10 cellular contexts compared by ENCODE assay signal in genomic region chr1:211939876-211940468, GRCh38.
DNase-seq lines count a peak whose midpoint lies in the region; ATAC-seq and TF ChIP-seq lines count a peak whose summit lies in the region.
"Had no signal": no experiment of that assay in that cellular context is flagged by ENCODE, and none has a peak within 500 bp of the region (broad histone marks: within the 10 kb centered on the region; RNA-seq: fewer than 3 reads in every experiment).

No MANE protein-coding gene starts in this region.

- no peaks in the 10 kb centered on the region for H3K27me3 Mint-ChIP-seq in CD4-positive, alpha-beta T cell
- H3K27me3 Mint-ChIP-seq in activated naive CD4-positive, alpha-beta T cell treated with anti-CD3 and anti-CD28 coated beads for 36 hours (ENCODE audit: low read depth): no peaks in the 10 kb centered on the region

- no peak for DNase-seq in CD4-positive, alpha-beta T cell
- DNase-seq in GM19240 (ENCODE audit: insufficient read length, low spot score) (peak; percentile 45), coronary artery (ENCODE audit: low spot score) (no peak), NCI-H1105 (lab: John Stamatoyannopoulos, UW) (no peak), HuH-7.5 (ENCODE audit: low spot score) (no peak)
- DNase-seq in activated naive CD4-positive, alpha-beta T cell treated with anti-CD3 and anti-CD28 coated beads for 36 hours: peak; percentile 86
- DNase-seq: NCI-H226 had no signal

- no peak for TF ChIP-seq CTCF in CD4-positive, alpha-beta T cell (IDR thresholded peaks at IDR 0.05)
- TF ChIP-seq CTCF in gastroesophageal sphincter (IDR thresholded peaks at IDR 0.05) (no peak), coronary artery (IDR thresholded peaks at IDR 0.05) (no peak)

- H3K9me3 Mint-ChIP-seq in CD4-positive, alpha-beta T cell: no peaks in the 10 kb centered on the region
- no peaks in the 10 kb centered on the region for H3K9me3 Mint-ChIP-seq in activated naive CD4-positive, alpha-beta T cell treated with anti-CD3 and anti-CD28 coated beads for 36 hours

- H3K27me3 ChIP-seq in CD4-positive, alpha-beta T cell (ENCODE audit: control insufficient read depth, insufficient read depth, low read length): no peaks in the 10 kb centered on the region
- H3K27me3 ChIP-seq in gastroesophageal sphincter: no peaks in the 10 kb centered on the region
- H3K27me3 ChIP-seq: body of pancreas had no signal

- no peak overlapping the region for H3K27ac ChIP-seq in CD4-positive, alpha-beta T cell (ENCODE audit: low read depth, low read length)
- H3K27ac ChIP-seq in gastroesophageal sphincter (no peak overlapping the region), coronary artery (no peak overlapping the region)

- no peak for TF ChIP-seq EP300 in gastroesophageal sphincter (IDR thresholded peaks at IDR 0.05)

- H3K36me3 ChIP-seq in gastroesophageal sphincter: peaks cover 0 to 24% of the 10 kb centered on the region in 2 donors

- no peak for TF ChIP-seq POLR2A in gastroesophageal sphincter (IDR thresholded peaks at IDR 0.05)

- WGBS in gastroesophageal sphincter (ENCODE audit: low coverage in 1 of 2), 2 donors: 91% methylated on average over 3 of the region's 3 CpGs; no CpG with 5 or more reads in 1 of the 2 donors

- H3K4me3 Mint-ChIP-seq in CD4-positive, alpha-beta T cell: no peak overlapping the region
- no peak overlapping the region for H3K4me3 Mint-ChIP-seq in activated naive CD4-positive, alpha-beta T cell treated with anti-CD3 and anti-CD28 coated beads for 36 hours

- H3K36me3 Mint-ChIP-seq in CD4-positive, alpha-beta T cell (ENCODE audit: low read depth): peaks cover 17% of the 10 kb centered on the region
- H3K36me3 Mint-ChIP-seq in activated naive CD4-positive, alpha-beta T cell treated with anti-CD3 and anti-CD28 coated beads for 36 hours (ENCODE audit: low read depth): peaks cover 25% of the 10 kb centered on the region

- H3K4me3 ChIP-seq in gastroesophageal sphincter (no peak overlapping the region), coronary artery (no peak overlapping the region)
- H3K4me3 ChIP-seq: body of pancreas had no signal

- no peak for ATAC-seq in CD4-positive, alpha-beta T cell (ENCODE audit: poor library complexity)
- ATAC-seq in HG03103 (IDR thresholded peaks at IDR 0.05; ENCODE audit: low read depth, unreplicated experiment): peak; percentile 77
- no peak for ATAC-seq in gastroesophageal sphincter
- ATAC-seq: body of pancreas had no signal

- CTCF ChIA-PET in CD4-positive, alpha-beta T cell (lab: Charles Lee): interaction anchor here (1.0 kb wide), 1 partner anchor 259 kb away, joined by 4 read pairs; no protein-coding TSS in a partner anchor
- CTCF ChIA-PET in activated naive CD4-positive, alpha-beta T cell treated with anti-CD3 and anti-CD28 coated beads for 36 hours (lab: Charles Lee): interaction anchor here (0.6 to 3.3 kb wide), 3 partner anchors 49 to 242 kb away, joined by 3 to 14 read pairs (median 5); no protein-coding TSS in a partner anchor

- peaks cover 38% of the 10 kb centered on the region for H3K4me1 Mint-ChIP-seq in CD4-positive, alpha-beta T cell (ENCODE audit: low read depth)
- H3K4me1 Mint-ChIP-seq in activated naive CD4-positive, alpha-beta T cell treated with anti-CD3 and anti-CD28 coated beads for 36 hours (ENCODE audit: low read depth): peaks cover 44% of the 10 kb centered on the region

- peak overlapping the region; percentile 49 for H3K27ac Mint-ChIP-seq in CD4-positive, alpha-beta T cell
- H3K27ac Mint-ChIP-seq in activated naive CD4-positive, alpha-beta T cell treated with anti-CD3 and anti-CD28 coated beads for 36 hours: no peak overlapping the region

- H3K9me3 ChIP-seq in CD4-positive, alpha-beta T cell (ENCODE audit: control insufficient read depth, low read length): no peaks in the 10 kb centered on the region
- H3K9me3 ChIP-seq in gastroesophageal sphincter: no peaks in the 10 kb centered on the region
- H3K9me3 ChIP-seq: body of pancreas had no signal

- H3K4me1 ChIP-seq in gastroesophageal sphincter: no peaks in the 10 kb centered on the region

- POLR2A ChIA-PET in CD4-positive, alpha-beta T cell (lab: Charles Lee): no interaction called here

- intact Hi-C loops in CD4-positive, alpha-beta T cell (cut with DNase I, micrococcal nuclease): no loop called here
- intact Hi-C loops in activated naive CD4-positive, alpha-beta T cell treated with anti-CD3 and anti-CD28 coated beads for 36 hours (cut with micrococcal nuclease): loop anchor here (1.0 to 10.0 kb wide), 7 partner anchors 107 to 615 kb away; partner anchors contain the start of genes PPP2R5A, SLC30A1 and TRAF5

Comparison
In these comparisons a context has a peak if more than half of its experiments do, and no peak if none do; other contexts are left out.
1. DNase-seq: peak in GM19240 (single experiment) and activated naive CD4-positive, alpha-beta T cell treated with anti-CD3 and anti-CD28 coated beads for 36 hours (single experiment); none in CD4-positive, alpha-beta T cell (0 of 10), coronary artery (single experiment), NCI-H1105 (single experiment) and HuH-7.5 (single experiment).